ENCODE assay signal across 8 cellular contexts in the genomic region with DNA sequence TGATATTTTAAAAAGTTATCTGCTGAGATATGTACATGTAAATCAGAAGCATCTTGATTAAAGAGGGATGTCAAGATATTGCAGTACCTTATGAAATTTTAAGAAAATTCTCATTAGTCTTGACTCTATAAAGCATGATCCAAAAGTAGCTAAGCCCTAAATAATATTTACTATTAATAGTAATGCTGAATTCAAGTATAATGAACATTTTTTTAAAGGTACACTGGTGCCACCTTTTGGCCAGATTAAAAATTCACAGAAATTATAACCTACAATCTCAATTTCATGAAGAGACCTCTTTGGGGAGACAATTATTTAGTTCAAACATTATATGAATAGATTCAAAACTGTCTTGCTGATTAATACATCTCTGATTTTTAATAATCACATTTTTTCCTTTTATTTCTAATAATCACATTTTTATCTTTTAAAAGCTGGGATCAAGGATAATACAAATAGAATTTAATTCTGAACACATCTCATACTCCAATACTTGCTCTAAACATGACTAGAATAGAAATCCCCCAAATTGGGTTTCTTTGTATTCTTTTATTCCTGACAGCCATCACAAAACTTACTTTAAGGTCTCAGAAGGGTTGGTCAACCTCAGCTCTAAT. TPM values are rescaled to one million over a fixed set of nuclear protein-coding genes. Genes with fewer than 3 reads are reported as not detected.
DNase-seq lines count a peak whose midpoint lies in the region; ATAC-seq, FAIRE-seq and TF ChIP-seq lines count a peak whose summit lies in the region.

No MANE protein-coding gene starts in this region.

- TF ChIP-seq CTCF in AG10803 (conservative IDR thresholded peaks at IDR 0.05; ENCODE audit: low read length): peak; percentile 50
- peak in 1 of 2 donors; percentile 32 for TF ChIP-seq CTCF in left lung (IDR thresholded peaks at IDR 0.05)
- peak in 1 of 2 experiments; percentile 14 for TF ChIP-seq CTCF in Caco-2 (IDR thresholded peaks at IDR 0.05; ENCODE audit: insufficient read depth in 1 of 2, low read depth in 1 of 2, low read length in 1 of 2, severe bottlenecking in 1 of 2, unreplicated experiment in 1 of 2)

- ATAC-seq in left lung (peak; percentile 62), HG02610 (IDR thresholded peaks at IDR 0.05; ENCODE audit: unreplicated experiment) (no peak)

- peaks cover 12% of the 10 kb centered on the region for H3K4me1 Mint-ChIP-seq in Caco-2 (ENCODE audit: low read depth, unreplicated experiment)

- H3K9me3 ChIP-seq in left lung (no peaks in the 10 kb centered on the region), Caco-2 (no peaks in the 10 kb centered on the region)

- DNase-seq in AG10803 (ENCODE audit: low read depth) (peak; percentile 13), GM19239 (ENCODE audit: insufficient read length, low spot score) (no peak), amniotic epithelial cell (ENCODE audit: low read depth) (peak; percentile 25), left lung (no peak), Caco-2 (no peak), SIG-M5 (lab: John Stamatoyannopoulos, UW) (no peak)
- DNase-seq in stimulated activated CD4-positive, alpha-beta T cell treated with anti-CD3 and anti-CD28 coated beads, Interleukin-4, amount 100 ng/mL, for 4 hours: no peak

- no TSS peak for BruUV-seq in Caco-2 (replicated peaks; lab: Mats Ljungman, UMichigan)

- CTCF ChIA-PET in Caco-2 (lab: Charles Lee): interaction anchor here (0.5 to 1.9 kb wide), 8 partner anchors 11 to 477 kb away, joined by 3 to 13 read pairs (median 4); no protein-coding TSS in a partner anchor

- no peak overlapping the region for H3K27ac Mint-ChIP-seq in Caco-2 (ENCODE audit: unreplicated experiment)

- intact Hi-C loops in left lung (cut with DNase I): loop anchor here in 1 of 2 donors (10.0 kb wide), 1 partner anchor 134 kb away; no protein-coding TSS in a partner anchor
- intact Hi-C loops in Caco-2 (cut with micrococcal nuclease; ENCODE audit: unreplicated experiment): loop anchor here (1.0 kb wide), 2 partner anchors 48 to 134 kb away; no protein-coding TSS in a partner anchor

- FAIRE-seq in GM19239 (lab: Jason Lieb, UNC): peak; percentile 53

- H3K36me3 Mint-ChIP-seq in Caco-2 (ENCODE audit: insufficient read depth, unreplicated experiment): no peaks in the 10 kb centered on the region

- POLR2A ChIA-PET in Caco-2 (lab: Charles Lee): no interaction called here

- H3K36me3 ChIP-seq in left lung (no peaks in the 10 kb centered on the region), Caco-2 (ENCODE audit: control insufficient read depth, insufficient read depth, low read length) (no peaks in the 10 kb centered on the region)

- H3K9me3 Mint-ChIP-seq in Caco-2 (ENCODE audit: unreplicated experiment): no peaks in the 10 kb centered on the region

- no peak overlapping the region for H3K27ac ChIP-seq in left lung

- H3K4me1 ChIP-seq in left lung (no peaks in the 10 kb centered on the region), Caco-2 (peaks cover 9% of the 10 kb centered on the region; the same call in 1 of the 2 replicates)

- H3K27me3 Mint-ChIP-seq in Caco-2 (ENCODE audit: insufficient read depth, unreplicated experiment): no peaks in the 10 kb centered on the region

- H3K27me3 ChIP-seq in left lung: no peaks in the 10 kb centered on the region
- H3K27me3 ChIP-seq in Caco-2 (replicated peaks; ENCODE audit: control insufficient read depth, insufficient read depth, low read length): no peaks in the 10 kb centered on the region

- H3K4me3 Mint-ChIP-seq in Caco-2 (ENCODE audit: unreplicated experiment): no peak overlapping the region

- H3K4me3 ChIP-seq in AG10803 (ENCODE audit: low read length): no peak overlapping the region
- no peak overlapping the region for H3K4me3 ChIP-seq in left lung
- no peak overlapping the region for H3K4me3 ChIP-seq in Caco-2 (ENCODE audit: low read depth, low read length)

RNA-seq across cellular contexts. Expression of gene AKAP5, which starts 13.4 kb away (rescaled TPM):
- total RNA-seq in left lung (1 to 10 TPM; 1.7 to 2.9 TPM), Caco-2 (2022) (15.0 and 15.9 TPM in 2 replicates)

RNA-seq across cellular contexts. Expression of gene ZBTB25, which starts 24.9 kb away (rescaled TPM):
- total RNA-seq in left lung (10 to 100 TPM; 10.1 to 11.2 TPM), Caco-2 (2022) (8.8 and 10.0 TPM in 2 replicates)

RNA-seq across cellular contexts. Expression of gene ZBTB1, which starts 25.8 kb away (rescaled TPM):
- total RNA-seq in left lung (10 to 100 TPM; 35.5 to 40.2 TPM), Caco-2 (2022) (34.3 TPM in 2 replicates)

Comparison
In these comparisons a context has a peak if more than half of its experiments do, and no peak if none do; other contexts are left out.
1. DNase-seq: peak in AG10803 (single experiment) and amniotic epithelial cell (single experiment); none in GM19239 (single experiment), left lung (0 of 2), Caco-2 (0 of 2), stimulated activated CD4-positive, alpha-beta T cell treated with anti-CD3 and anti-CD28 coated beads, Interleukin-4, amount 100 ng/mL, for 4 hours (0 of 2) and SIG-M5 (single experiment).